Comparison of ENCODE assay signal across 2 cellular contexts in genomic region chr3:39153977-39154299, GRCh38.
TF ChIP-seq lines count a peak whose summit lies in the region.

No MANE protein-coding gene starts in this region.

TF ChIP-seq in SK-N-SH, 30 proteins besides CTCF, POLR2A, EP300 and RAD21 (continued from another document):
- TF ChIP-seq, protein P1, sequence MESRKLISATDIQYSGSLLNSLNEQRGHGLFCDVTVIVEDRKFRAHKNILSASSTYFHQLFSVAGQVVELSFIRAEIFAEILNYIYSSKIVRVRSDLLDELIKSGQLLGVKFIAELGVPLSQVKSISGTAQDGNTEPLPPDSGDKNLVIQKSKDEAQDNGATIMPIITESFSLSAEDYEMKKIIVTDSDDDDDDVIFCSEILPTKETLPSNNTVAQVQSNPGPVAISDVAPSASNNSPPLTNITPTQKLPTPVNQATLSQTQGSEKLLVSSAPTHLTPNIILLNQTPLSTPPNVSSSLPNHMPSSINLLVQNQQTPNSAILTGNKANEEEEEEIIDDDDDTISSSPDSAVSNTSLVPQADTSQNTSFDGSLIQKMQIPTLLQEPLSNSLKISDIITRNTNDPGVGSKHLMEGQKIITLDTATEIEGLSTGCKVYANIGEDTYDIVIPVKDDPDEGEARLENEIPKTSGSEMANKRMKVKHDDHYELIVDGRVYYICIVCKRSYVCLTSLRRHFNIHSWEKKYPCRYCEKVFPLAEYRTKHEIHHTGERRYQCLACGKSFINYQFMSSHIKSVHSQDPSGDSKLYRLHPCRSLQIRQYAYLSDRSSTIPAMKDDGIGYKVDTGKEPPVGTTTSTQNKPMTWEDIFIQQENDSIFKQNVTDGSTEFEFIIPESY (IDR thresholded peaks at IDR 0.05; ENCODE audit: borderline replicate concordance, low read depth) = no peak
- TF ChIP-seq RCOR1 (IDR thresholded peaks at IDR 0.05; ENCODE audit: low read length) (no peak), FOXM1 (IDR thresholded peaks at IDR 0.05; ENCODE audit: low read depth) (no peak), SMC3 (IDR thresholded peaks at IDR 0.05; ENCODE audit: low read depth, low read length) (no peak), REST (IDR thresholded peaks at IDR 0.05; ENCODE audit: low read depth, low read length) (no peak)

TF ChIP-seq in SK-N-SH treated with all-trans-retinoic acid at 6 μM for 48 hours, 23 proteins besides CTCF, POLR2A, EP300 and RAD21 (continued from another document):
- TF ChIP-seq TSHZ2 (CRISPR knock-in tag; IDR thresholded peaks at IDR 0.05) (no peak), OSR1 (CRISPR knock-in tag; IDR thresholded peaks at IDR 0.05) (no peak), ESRRG (CRISPR knock-in tag; IDR thresholded peaks at IDR 0.05) (no peak), ZNF70 (CRISPR knock-in tag; IDR thresholded peaks at IDR 0.05) (no peak), CSRNP3 (CRISPR knock-in tag; IDR thresholded peaks at IDR 0.05) (no peak), CSDC2 (CRISPR knock-in tag; IDR thresholded peaks at IDR 0.05) (no peak), TOX (CRISPR knock-in tag; IDR thresholded peaks at IDR 0.05; ENCODE audit: borderline replicate concordance) (no peak), ARNTL (CRISPR knock-in tag; IDR thresholded peaks at IDR 0.05; ENCODE audit: borderline replicate concordance, low read depth) (no peak), GLIS3 (CRISPR knock-in tag; IDR thresholded peaks at IDR 0.05) (no peak), BACH2 (CRISPR knock-in tag; IDR thresholded peaks at IDR 0.05; ENCODE audit: borderline replicate concordance) (no peak), SNAI2 (CRISPR knock-in tag; IDR thresholded peaks at IDR 0.05) (no peak), ZNF8 (CRISPR knock-in tag; IDR thresholded peaks at IDR 0.05) (no peak), ZC3H10 (CRISPR knock-in tag; IDR thresholded peaks at IDR 0.05) (no peak)
- TF ChIP-seq, protein P2, sequence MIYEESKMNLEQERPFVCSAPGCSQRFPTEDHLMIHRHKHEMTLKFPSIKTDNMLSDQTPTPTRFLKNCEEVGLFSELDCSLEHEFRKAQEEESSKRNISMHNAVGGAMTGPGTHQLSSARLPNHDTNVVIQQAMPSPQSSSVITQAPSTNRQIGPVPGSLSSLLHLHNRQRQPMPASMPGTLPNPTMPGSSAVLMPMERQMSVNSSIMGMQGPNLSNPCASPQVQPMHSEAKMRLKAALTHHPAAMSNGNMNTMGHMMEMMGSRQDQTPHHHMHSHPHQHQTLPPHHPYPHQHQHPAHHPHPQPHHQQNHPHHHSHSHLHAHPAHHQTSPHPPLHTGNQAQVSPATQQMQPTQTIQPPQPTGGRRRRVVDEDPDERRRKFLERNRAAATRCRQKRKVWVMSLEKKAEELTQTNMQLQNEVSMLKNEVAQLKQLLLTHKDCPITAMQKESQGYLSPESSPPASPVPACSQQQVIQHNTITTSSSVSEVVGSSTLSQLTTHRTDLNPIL (CRISPR knock-in tag; IDR thresholded peaks at IDR 0.05; ENCODE audit: low read depth) = no peak
